Comparison of ENCODE assay signal across 19 cellular contexts in genomic region chr10:122245136-122245535, GRCh38. TPM values are rescaled to one million over a fixed set of nuclear protein-coding genes. Genes with fewer than 3 reads are reported as not detected.
DNase-seq lines count a peak whose midpoint lies in the region; ATAC-seq and TF ChIP-seq lines count a peak whose summit lies in the region.
"Had no signal": no experiment of that assay in that cellular context is flagged by ENCODE, and none has a peak within 500 bp of the region (broad histone marks: within the 10 kb centered on the region; RNA-seq: fewer than 3 reads in every experiment).

No MANE protein-coding gene starts in this region.

- peaks cover 78% of the 10 kb centered on the region for H3K36me3 Mint-ChIP-seq in brain
- H3K36me3 Mint-ChIP-seq: CD4-positive, alpha-beta memory T cell had no signal

- no peak for TF ChIP-seq POLR2A in thyroid gland (IDR thresholded peaks at IDR 0.05)

- H3K4me1 Mint-ChIP-seq in brain, result peaks cover 9% of the 10 kb centered on the region
- H3K4me1 Mint-ChIP-seq: CD4-positive, alpha-beta memory T cell had no signal

- H3K27me3 Mint-ChIP-seq in brain, result no peaks in the 10 kb centered on the region

- H3K27me3 ChIP-seq in cardiac muscle cell (no peaks in the 10 kb centered on the region), heart right ventricle (no peaks in the 10 kb centered on the region), thyroid gland (no peaks in the 10 kb centered on the region)
- H3K27me3 ChIP-seq: Peyer's patch had no signal

- ATAC-seq in heart right ventricle, result no peak
- ATAC-seq in GM18858 (IDR thresholded peaks at IDR 0.05; ENCODE audit: unreplicated experiment), result no peak
- ATAC-seq: K562, Right ventricle myocardium inferior had no signal

- 79 to 83% methylated on average over 4 of the region's 4 CpGs for WGBS in heart right ventricle, 2 donors
- WGBS in thyroid gland, 2 donors, result 41 to 66% methylated on average over 4 of the region's 4 CpGs

- no peak overlapping the region for H3K4me3 Mint-ChIP-seq in brain
- H3K4me3 Mint-ChIP-seq: CD4-positive, alpha-beta memory T cell had no signal

- DNase-seq in DMS153 (lab: John Stamatoyannopoulos, UW) (peak; percentile 30), DMS153 treated with DMSO at 0.1 percent for 48 hours (lab: John Stamatoyannopoulos, UW; ENCODE audit: unreplicated experiment) (no peak), cardiac muscle cell (ENCODE audit: low read depth in 1 of 2, low spot score in 1 of 2) (no peak), heart right ventricle (no peak), thyroid gland (peak in 1 of 2 donors; percentile 16), epidermal melanocyte (ENCODE audit: insufficient read length, low spot score) (no peak)
- DNase-seq: Calu3; CD4-positive, alpha-beta memory T cell; DMS79 treated with DMSO at 0.1 percent for 48 hours; MV-4-11; Peyer's patch had no signal

- no peaks in the 10 kb centered on the region for H3K9me3 ChIP-seq in cardiac muscle cell (ENCODE audit: low read depth)
- H3K9me3 ChIP-seq in heart right ventricle, result no peaks in the 10 kb centered on the region
- H3K9me3 ChIP-seq in thyroid gland, result no peaks in the 10 kb centered on the region
- H3K9me3 ChIP-seq: HAP-1, Peyer's patch had no signal

- H3K36me3 ChIP-seq in cardiac muscle cell (peaks cover 35% of the 10 kb centered on the region), heart right ventricle (peaks cover 0 to 95% (median 33%) of the 10 kb centered on the region in 9 donors), thyroid gland (peaks cover 32 to 38% of the 10 kb centered on the region in 2 donors)
- H3K36me3 ChIP-seq: HAP-1 had no signal

- no peak overlapping the region for H3K4me3 ChIP-seq in cardiac muscle cell
- no peak overlapping the region for H3K4me3 ChIP-seq in heart right ventricle
- H3K4me3 ChIP-seq in thyroid gland (replicated peaks in 1 of 3), result no peak overlapping the region
- H3K4me3 ChIP-seq: HAP-1, K562, Peyer's patch had no signal

- TF ChIP-seq CTCF in cardiac muscle cell (IDR thresholded peaks at IDR 0.05; ENCODE audit: low read depth, low read length), result no peak
- TF ChIP-seq CTCF in heart right ventricle (IDR thresholded peaks at IDR 0.05), result no peak
- TF ChIP-seq CTCF in brain (conservative IDR thresholded peaks at IDR 0.05), result no peak
- TF ChIP-seq CTCF in thyroid gland (IDR thresholded peaks at IDR 0.05), result no peak

- H3K27ac Mint-ChIP-seq in brain, result peak overlapping the region in 3 of 5 experiments; percentile 52 to 83 (median 59)

- no peaks in the 10 kb centered on the region for H3K9me3 Mint-ChIP-seq in brain
- H3K9me3 Mint-ChIP-seq: CD4-positive, alpha-beta memory T cell had no signal

- H3K27ac ChIP-seq in cardiac muscle cell (peak overlapping the region; percentile 24), heart right ventricle (peak overlapping the region in 1 of 10 donors; percentile 1), thyroid gland (peak overlapping the region; percentile 6 to 86 (median 68))
- H3K27ac ChIP-seq: 22Rv1, Peyer's patch had no signal

- intact Hi-C loops in heart right ventricle (cut with DNase I), result no loop called here
- intact Hi-C loops in thyroid gland (cut with DNase I), result loop anchor here (10.0 kb wide), 1 partner anchor 50 kb away; no protein-coding TSS in a partner anchor

- H3K4me1 ChIP-seq in cardiac muscle cell (ENCODE audit: low read depth) (no peaks in the 10 kb centered on the region), heart right ventricle (peaks cover 0 to 44% (median 11%) of the 10 kb centered on the region in 9 donors), thyroid gland (peaks cover 10 to 21% of the 10 kb centered on the region in 2 donors)
- H3K4me1 ChIP-seq: HAP-1, Peyer's patch had no signal

RNA-seq across cellular contexts. Expression of gene BTBD16, which starts 26.0 kb away (rescaled TPM):
- total RNA-seq in cardiac muscle cell, result 0.09 TPM in 1 of 2 replicates, not detected in the other
- polyA plus RNA-seq in cardiac muscle cell, result 0.16 TPM in 1 of 2 replicates, not detected in the other
- under 1 TPM in 1 of 10 donors, not detected in 9; 0.76 TPM for total RNA-seq in heart right ventricle
- under 1 TPM in 1 of 2 donors, not detected in 1; 0.29 TPM for polyA plus RNA-seq in heart right ventricle
- 0.97 TPM for polyA plus RNA-seq in brain (ENCODE audit: insufficient read depth, low read depth, low replicate concordance)
- total RNA-seq in thyroid gland, result under 1 TPM in 1 of 4 donors, not detected in 3; 0.11 TPM
- total RNA-seq: CD4-positive, alpha-beta memory T cell; G401; K562; Peyer's patch; Right ventricle myocardium inferior had no signal
- polyA plus RNA-seq: BJ had no signal
